Comparison of ENCODE assay signal across 1 cellular context in genomic region chr12:120093336-120093591, GRCh38.
TF ChIP-seq lines count a peak whose summit lies in the region.

No MANE protein-coding gene starts in this region.

TF ChIP-seq in SK-N-SH treated with all-trans-retinoic acid at 6 μM for 48 hours, 23 proteins besides CTCF, POLR2A, EP300 and RAD21 (continued from another document):
- TF ChIP-seq ARNTL (CRISPR knock-in tag; IDR thresholded peaks at IDR 0.05; ENCODE audit: borderline replicate concordance, low read depth) = no peak
- no peak for TF ChIP-seq CREB5 (CRISPR knock-in tag; IDR thresholded peaks at IDR 0.05; ENCODE audit: low read depth)
- TF ChIP-seq ZNF565 (CRISPR knock-in tag; conservative IDR thresholded peaks at IDR 0.05; ENCODE audit: low read depth) = no peak
- TF ChIP-seq ISL1 (CRISPR knock-in tag; IDR thresholded peaks at IDR 0.05) = no peak
TF ChIP-seq in SK-N-SH treated with all-trans-retinoic acid at 6 μM for 48 hours: peak in this region for 0.
